In genomic region chr16:57745768-57746167, GRCh38 we compare ENCODE assay signal across 14 cellular contexts.
DNase-seq lines count a peak whose midpoint lies in the region; ATAC-seq and TF ChIP-seq lines count a peak whose summit lies in the region.
"Had no signal": no experiment of that assay in that cellular context is flagged by ENCODE, and none has a peak within 500 bp of the region (broad histone marks: within the 10 kb centered on the region; RNA-seq: fewer than 3 reads in every experiment).

No MANE protein-coding gene starts in this region.

- H3K9me3 ChIP-seq in WERI-Rb-1 (ENCODE audit: severe bottlenecking), result no peaks in the 10 kb centered on the region
- H3K9me3 ChIP-seq: A549, BE2C had no signal

- no peaks in the 10 kb centered on the region for H3K9me3 Mint-ChIP-seq in stimulated activated effector memory CD8-positive, alpha-beta T cell treated with anti-CD3 and anti-CD28 coated beads, Interleukin-12 subunit alpha, Interleukin-12 subunit beta, amount 100 ng/mL, for 72 hours
- H3K9me3 Mint-ChIP-seq: CD14-positive monocyte; CD8-positive, alpha-beta T cell; GM23338 had no signal

- H3K4me3 ChIP-seq in WERI-Rb-1 (ENCODE audit: low read depth, low read length), result no peak overlapping the region
- H3K4me3 ChIP-seq: A549, GM23338 had no signal

- ATAC-seq in stimulated activated effector memory CD8-positive, alpha-beta T cell treated with anti-CD3 and anti-CD28 coated beads, Interleukin-12 subunit alpha, Interleukin-12 subunit beta, amount 100 ng/mL, for 72 hours, result no peak
- no peak for ATAC-seq in GM21529 (IDR thresholded peaks at IDR 0.05; ENCODE audit: unreplicated experiment)
- ATAC-seq: A549; CD8-positive, alpha-beta T cell; GM23338 had no signal

- no peak overlapping the region for H3K4me3 Mint-ChIP-seq in stimulated activated effector memory CD8-positive, alpha-beta T cell treated with anti-CD3 and anti-CD28 coated beads, Interleukin-12 subunit alpha, Interleukin-12 subunit beta, amount 100 ng/mL, for 72 hours
- H3K4me3 Mint-ChIP-seq: CD14-positive monocyte; CD8-positive, alpha-beta T cell; GM23338 had no signal

- H3K36me3 ChIP-seq in WERI-Rb-1, result peaks cover 13% of the 10 kb centered on the region

- peak overlapping the region; percentile 57 for H3K27ac ChIP-seq in WERI-Rb-1
- H3K27ac ChIP-seq: A549 had no signal

- H3K27me3 ChIP-seq in WERI-Rb-1 (ENCODE audit: insufficient read depth, low read depth, severe bottlenecking), result no peaks in the 10 kb centered on the region
- H3K27me3 ChIP-seq: BE2C had no signal

- peak overlapping the region; percentile 41 for H3K27ac Mint-ChIP-seq in stimulated activated effector memory CD8-positive, alpha-beta T cell treated with anti-CD3 and anti-CD28 coated beads, Interleukin-12 subunit alpha, Interleukin-12 subunit beta, amount 100 ng/mL, for 72 hours
- H3K27ac Mint-ChIP-seq: CD8-positive, alpha-beta T cell; GM23338 had no signal

- peaks cover 11% of the 10 kb centered on the region for H3K4me1 Mint-ChIP-seq in stimulated activated effector memory CD8-positive, alpha-beta T cell treated with anti-CD3 and anti-CD28 coated beads, Interleukin-12 subunit alpha, Interleukin-12 subunit beta, amount 100 ng/mL, for 72 hours
- H3K4me1 Mint-ChIP-seq: CD14-positive monocyte, GM23338 had no signal

- TF ChIP-seq CTCF in WERI-Rb-1 (IDR thresholded peaks at IDR 0.05; ENCODE audit: low read depth, low read length), result no peak

- DNase-seq in DMS 273 (lab: John Stamatoyannopoulos, UW; ENCODE audit: unreplicated experiment) (peak; percentile 72), NCI-H446 treated with DMSO at 0.1 percent for 48 hours (lab: John Stamatoyannopoulos, UW) (peak; percentile 2), WERI-Rb-1 (peak; percentile 51), NCI-H1417 (lab: John Stamatoyannopoulos, UW) (no peak)
- no peak for DNase-seq in stimulated activated effector memory CD8-positive, alpha-beta T cell treated with anti-CD3 and anti-CD28 coated beads, Interleukin-12 subunit alpha, Interleukin-12 subunit beta, amount 100 ng/mL, for 72 hours (ENCODE audit: low spot score in 2 of 2)
- DNase-seq: BE2C; CD8-positive, alpha-beta T cell; COR-L47; DMS53; H7 had no signal

- peaks cover 32% of the 10 kb centered on the region for H3K36me3 Mint-ChIP-seq in stimulated activated effector memory CD8-positive, alpha-beta T cell treated with anti-CD3 and anti-CD28 coated beads, Interleukin-12 subunit alpha, Interleukin-12 subunit beta, amount 100 ng/mL, for 72 hours

Comparison
In these comparisons a context has a peak if more than half of its experiments do, and no peak if none do; other contexts are left out.
1. DNase-seq: peak in DMS 273 (single experiment), NCI-H446 treated with DMSO at 0.1 percent for 48 hours (single experiment) and WERI-Rb-1 (single experiment); none in stimulated activated effector memory CD8-positive, alpha-beta T cell treated with anti-CD3 and anti-CD28 coated beads, Interleukin-12 subunit alpha, Interleukin-12 subunit beta, amount 100 ng/mL, for 72 hours (0 of 2) and NCI-H1417 (0 of 3).